1 cellular context compared by ENCODE assay signal in genomic region chr19:45607071-45608029, GRCh38.
TF ChIP-seq lines count a peak whose summit lies in the region.

No MANE protein-coding gene starts in this region.

TF ChIP-seq in HepG2, 621 proteins besides CTCF, POLR2A, EP300 and RAD21 (continued from another document and continues in another):
- TF ChIP-seq PRDM4 (CRISPR knock-in tag; IDR thresholded peaks at IDR 0.05; ENCODE audit: borderline replicate concordance) (no peak), ATM (IDR thresholded peaks at IDR 0.05; ENCODE audit: borderline replicate concordance) (no peak), SAP130 (CRISPR knock-in tag; IDR thresholded peaks at IDR 0.05; ENCODE audit: low read depth) (peak; percentile 66), MBNL3 (CRISPR knock-in tag; conservative IDR thresholded peaks at IDR 0.05) (no peak), YEATS4 (CRISPR knock-in tag; IDR thresholded peaks at IDR 0.05; ENCODE audit: borderline replicate concordance) (peak; percentile 67; the same call in 1 of the 2 replicates), KLF9 (CRISPR knock-in tag; IDR thresholded peaks at IDR 0.05; ENCODE audit: low read depth) (no peak), KLF6 (CRISPR knock-in tag; IDR thresholded peaks at IDR 0.05) (no peak), ZNF792 (CRISPR knock-in tag; IDR thresholded peaks at IDR 0.05) (0 out of 2 replicates have a peak, but pooled peaks have one; percentile 21), ZNF740 (CRISPR knock-in tag; IDR thresholded peaks at IDR 0.05) (no peak), NFE2L1 (CRISPR knock-in tag; IDR thresholded peaks at IDR 0.05; ENCODE audit: borderline replicate concordance) (no peak), BCLAF1 (IDR thresholded peaks at IDR 0.05) (no peak), ZSCAN25 (CRISPR knock-in tag; IDR thresholded peaks at IDR 0.05) (no peak), TBX3 (IDR thresholded peaks at IDR 0.05; ENCODE audit: borderline replicate concordance) (no peak), HMG20B (CRISPR knock-in tag; conservative IDR thresholded peaks at IDR 0.05) (no peak), TFDP2 (CRISPR knock-in tag; IDR thresholded peaks at IDR 0.05) (0 out of 2 replicates have a peak, but pooled peaks have one; percentile 25), TEAD3 (CRISPR knock-in tag; optimal IDR thresholded peaks at IDR 0.05; ENCODE audit: borderline replicate concordance) (peak; percentile 62), ETV5 (CRISPR knock-in tag; IDR thresholded peaks at IDR 0.05; ENCODE audit: borderline replicate concordance) (peak; percentile 73; the same call in 1 of the 2 replicates), FOXM1 (CRISPR knock-in tag; IDR thresholded peaks at IDR 0.05) (no peak), ZNF605 (CRISPR knock-in tag; IDR thresholded peaks at IDR 0.05) (no peak), ZNF543 (CRISPR knock-in tag; IDR thresholded peaks at IDR 0.05) (no peak), HNF4G (IDR thresholded peaks at IDR 0.05; ENCODE audit: borderline replicate concordance, low read depth, low read length) (no peak), HNF4G (CRISPR knock-in tag; IDR thresholded peaks at IDR 0.05; ENCODE audit: borderline replicate concordance, low read depth) (0 out of 2 replicates have a peak, but pooled peaks have one; percentile 42), ZFY (CRISPR knock-in tag; IDR thresholded peaks at IDR 0.05) (peak; percentile 42; the same call in 1 of the 2 replicates), SMYD3 (CRISPR knock-in tag; IDR thresholded peaks at IDR 0.05) (no peak), ZNF431 (CRISPR knock-in tag; IDR thresholded peaks at IDR 0.05; ENCODE audit: borderline replicate concordance, low read depth) (no peak), HOXA3 (CRISPR knock-in tag; IDR thresholded peaks at IDR 0.05) (peak; percentile 21; the same call in 1 of the 2 replicates), TCF7L2 (IDR thresholded peaks at IDR 0.05; ENCODE audit: low read depth, low read length) (no peak), CBX2 (IDR thresholded peaks at IDR 0.05; ENCODE audit: low read depth, low read length) (no peak), CBX2 (CRISPR knock-in tag; IDR thresholded peaks at IDR 0.05; ENCODE audit: low read depth) (no peak), NR2F2 (IDR thresholded peaks at IDR 0.05; ENCODE audit: borderline replicate concordance, low read depth) (no peak), NFKB2 (CRISPR knock-in tag; IDR thresholded peaks at IDR 0.05; ENCODE audit: borderline replicate concordance) (peak; percentile 33; the same call in 1 of the 2 replicates), HNRNPLL (IDR thresholded peaks at IDR 0.05; ENCODE audit: low read depth, low read length, poor library complexity, severe bottlenecking) (peak; percentile 59), PHF8 (CRISPR knock-in tag; IDR thresholded peaks at IDR 0.05) (0 out of 2 replicates have a peak, but pooled peaks have one; percentile 39), ZNF710 (CRISPR knock-in tag; IDR thresholded peaks at IDR 0.05; ENCODE audit: borderline replicate concordance) (no peak), ERF (CRISPR knock-in tag; IDR thresholded peaks at IDR 0.05) (0 out of 2 replicates have a peak, but pooled peaks have one; percentile 17), MXI1 (IDR thresholded peaks at IDR 0.05; ENCODE audit: borderline replicate concordance, low read depth, low read length) (peak; percentile 37; the same call in 1 of the 3 replicates), PRPF4 (IDR thresholded peaks at IDR 0.05; ENCODE audit: low read depth, low read length, poor library complexity, severe bottlenecking) (no peak), MAFF (IDR thresholded peaks at IDR 0.05; ENCODE audit: low read depth, low read length) (no peak), KAT8 (CRISPR knock-in tag; IDR thresholded peaks at IDR 0.05) (peak; percentile 73), CSRNP2 (CRISPR knock-in tag; conservative IDR thresholded peaks at IDR 0.05; ENCODE audit: low read depth) (no peak), RCOR2 (CRISPR knock-in tag; IDR thresholded peaks at IDR 0.05) (0 out of 2 replicates have a peak, but pooled peaks have one; percentile 29)
- TF ChIP-seq, protein P1, sequence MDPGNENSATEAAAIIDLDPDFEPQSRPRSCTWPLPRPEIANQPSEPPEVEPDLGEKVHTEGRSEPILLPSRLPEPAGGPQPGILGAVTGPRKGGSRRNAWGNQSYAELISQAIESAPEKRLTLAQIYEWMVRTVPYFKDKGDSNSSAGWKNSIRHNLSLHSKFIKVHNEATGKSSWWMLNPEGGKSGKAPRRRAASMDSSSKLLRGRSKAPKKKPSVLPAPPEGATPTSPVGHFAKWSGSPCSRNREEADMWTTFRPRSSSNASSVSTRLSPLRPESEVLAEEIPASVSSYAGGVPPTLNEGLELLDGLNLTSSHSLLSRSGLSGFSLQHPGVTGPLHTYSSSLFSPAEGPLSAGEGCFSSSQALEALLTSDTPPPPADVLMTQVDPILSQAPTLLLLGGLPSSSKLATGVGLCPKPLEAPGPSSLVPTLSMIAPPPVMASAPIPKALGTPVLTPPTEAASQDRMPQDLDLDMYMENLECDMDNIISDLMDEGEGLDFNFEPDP (CRISPR knock-in tag; conservative IDR thresholded peaks at IDR 0.05): no peak
- TF ChIP-seq, protein P2, sequence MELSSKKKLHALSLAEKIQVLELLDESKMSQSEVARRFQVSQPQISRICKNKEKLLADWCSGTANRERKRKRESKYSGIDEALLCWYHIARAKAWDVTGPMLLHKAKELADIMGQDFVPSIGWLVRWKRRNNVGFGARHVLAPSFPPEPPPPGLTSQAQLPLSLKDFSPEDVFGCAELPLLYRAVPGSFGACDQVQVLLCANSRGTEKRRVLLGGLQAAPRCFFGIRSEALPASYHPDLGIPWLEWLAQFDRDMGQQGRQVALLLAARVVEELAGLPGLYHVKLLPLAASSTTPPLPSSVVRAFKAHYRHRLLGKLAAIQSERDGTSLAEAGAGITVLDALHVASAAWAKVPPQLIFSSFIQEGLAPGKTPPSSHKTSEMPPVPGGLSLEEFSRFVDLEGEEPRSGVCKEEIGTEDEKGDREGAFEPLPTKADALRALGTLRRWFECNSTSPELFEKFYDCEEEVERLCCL (CRISPR knock-in tag; IDR thresholded peaks at IDR 0.05; ENCODE audit: borderline replicate concordance): no peak
- TF ChIP-seq, protein P3, sequence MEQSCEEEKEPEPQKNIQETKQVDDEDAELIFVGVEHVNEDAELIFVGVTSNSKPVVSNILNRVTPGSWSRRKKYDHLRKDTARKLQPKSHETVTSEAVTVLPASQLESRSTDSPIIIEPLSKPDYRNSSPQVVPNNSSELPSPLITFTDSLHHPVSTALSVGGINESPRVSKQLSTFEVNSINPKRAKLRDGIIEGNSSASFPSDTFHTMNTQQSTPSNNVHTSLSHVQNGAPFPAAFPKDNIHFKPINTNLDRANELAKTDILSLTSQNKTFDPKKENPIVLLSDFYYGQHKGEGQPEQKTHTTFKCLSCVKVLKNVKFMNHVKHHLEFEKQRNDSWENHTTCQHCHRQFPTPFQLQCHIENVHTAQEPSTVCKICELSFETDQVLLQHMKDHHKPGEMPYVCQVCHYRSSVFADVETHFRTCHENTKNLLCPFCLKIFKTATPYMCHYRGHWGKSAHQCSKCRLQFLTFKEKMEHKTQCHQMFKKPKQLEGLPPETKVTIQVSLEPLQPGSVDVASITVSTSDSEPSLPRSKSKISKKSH (CRISPR knock-in tag; IDR thresholded peaks at IDR 0.05; ENCODE audit: borderline replicate concordance): 0 out of 2 replicates have a peak, but pooled peaks have one; percentile 36
- TF ChIP-seq, protein P4, sequence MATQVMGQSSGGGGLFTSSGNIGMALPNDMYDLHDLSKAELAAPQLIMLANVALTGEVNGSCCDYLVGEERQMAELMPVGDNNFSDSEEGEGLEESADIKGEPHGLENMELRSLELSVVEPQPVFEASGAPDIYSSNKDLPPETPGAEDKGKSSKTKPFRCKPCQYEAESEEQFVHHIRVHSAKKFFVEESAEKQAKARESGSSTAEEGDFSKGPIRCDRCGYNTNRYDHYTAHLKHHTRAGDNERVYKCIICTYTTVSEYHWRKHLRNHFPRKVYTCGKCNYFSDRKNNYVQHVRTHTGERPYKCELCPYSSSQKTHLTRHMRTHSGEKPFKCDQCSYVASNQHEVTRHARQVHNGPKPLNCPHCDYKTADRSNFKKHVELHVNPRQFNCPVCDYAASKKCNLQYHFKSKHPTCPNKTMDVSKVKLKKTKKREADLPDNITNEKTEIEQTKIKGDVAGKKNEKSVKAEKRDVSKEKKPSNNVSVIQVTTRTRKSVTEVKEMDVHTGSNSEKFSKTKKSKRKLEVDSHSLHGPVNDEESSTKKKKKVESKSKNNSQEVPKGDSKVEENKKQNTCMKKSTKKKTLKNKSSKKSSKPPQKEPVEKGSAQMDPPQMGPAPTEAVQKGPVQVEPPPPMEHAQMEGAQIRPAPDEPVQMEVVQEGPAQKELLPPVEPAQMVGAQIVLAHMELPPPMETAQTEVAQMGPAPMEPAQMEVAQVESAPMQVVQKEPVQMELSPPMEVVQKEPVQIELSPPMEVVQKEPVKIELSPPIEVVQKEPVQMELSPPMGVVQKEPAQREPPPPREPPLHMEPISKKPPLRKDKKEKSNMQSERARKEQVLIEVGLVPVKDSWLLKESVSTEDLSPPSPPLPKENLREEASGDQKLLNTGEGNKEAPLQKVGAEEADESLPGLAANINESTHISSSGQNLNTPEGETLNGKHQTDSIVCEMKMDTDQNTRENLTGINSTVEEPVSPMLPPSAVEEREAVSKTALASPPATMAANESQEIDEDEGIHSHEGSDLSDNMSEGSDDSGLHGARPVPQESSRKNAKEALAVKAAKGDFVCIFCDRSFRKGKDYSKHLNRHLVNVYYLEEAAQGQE (IDR thresholded peaks at IDR 0.05; ENCODE audit: borderline replicate concordance in 1 of 2, low read depth in 1 of 2, low read length in 2 of 2): no peak
